ENCODE assay signal across 7 cellular contexts in genomic region chr5:179822059-179822432, GRCh38. TPM values are rescaled to one million over a fixed set of nuclear protein-coding genes. Genes with fewer than 3 reads are reported as not detected.
DNase-seq lines count a peak whose midpoint lies in the region; ATAC-seq and TF ChIP-seq lines count a peak whose summit lies in the region.

No MANE protein-coding gene starts in this region.

- TSS peak; percentile 61 for BruUV-seq in IMR-90 (replicated peaks; lab: Mats Ljungman, UMichigan)

- H3K4me2 ChIP-seq in IMR-90 (ENCODE audit: low read depth, low read length): peak overlapping the region; percentile 95

- peak overlapping the region; percentile 18 for H2BK5ac ChIP-seq in IMR-90 (ENCODE audit: low read depth, low read length, poor library complexity, severe bottlenecking)

- peaks cover 47% of the 10 kb centered on the region for H3K36me3 ChIP-seq in IMR-90 (ENCODE audit: control insufficient read depth, insufficient read depth, low read length)
- H3K36me3 ChIP-seq in stomach smooth muscle (ENCODE audit: control insufficient read depth in 2 of 2, insufficient read depth in 2 of 2, low read length in 2 of 2): peaks cover 35 to 37% of the 10 kb centered on the region in 2 donors

- dilution Hi-C loops in IMR-90 (cut with HindIII; ENCODE audit: low sequenced_read_pairs, unreplicated experiment): no loop called here

- peak overlapping the region; percentile 29 for H3K14ac ChIP-seq in IMR-90 (replicated peaks; ENCODE audit: low read depth, low read length)

- H3K36me3 Mint-ChIP-seq in activated naive CD8-positive, alpha-beta T cell: peaks cover 4% of the 10 kb centered on the region
- peaks cover 3 to 16% (median 4%) of the 10 kb centered on the region in 3 donors for H3K36me3 Mint-ChIP-seq in immature natural killer cell

- ATAC-seq in IMR-90 (ENCODE audit: low read depth): no peak
- ATAC-seq in HG02973 (IDR thresholded peaks at IDR 0.05; ENCODE audit: unreplicated experiment): no peak

- H3K4me1 Mint-ChIP-seq in activated naive CD8-positive, alpha-beta T cell (ENCODE audit: low read depth): peaks cover 52% of the 10 kb centered on the region
- H3K4me1 Mint-ChIP-seq in immature natural killer cell: peaks cover 57 to 60% of the 10 kb centered on the region in 2 donors

- H3K9ac ChIP-seq in IMR-90 (ENCODE audit: low read depth, low read length) (peak overlapping the region; percentile 35), stomach smooth muscle (ENCODE audit: low read length in 2 of 2) (peak overlapping the region; percentile 75 to 95)

- H3K27ac ChIP-seq in IMR-90 (ENCODE audit: insufficient read depth, low read length): no peak overlapping the region
- H3K27ac ChIP-seq in stomach smooth muscle (ENCODE audit: low read length): peak overlapping the region; percentile 31

- peaks cover 36% of the 10 kb centered on the region for H3K9me1 ChIP-seq in IMR-90 (ENCODE audit: insufficient read depth, low read length)

- H3K4me3 Mint-ChIP-seq in activated naive CD8-positive, alpha-beta T cell: peak overlapping the region; percentile 92
- peak overlapping the region; percentile 93 to 99 (median 96) for H3K4me3 Mint-ChIP-seq in immature natural killer cell

- no peaks in the 10 kb centered on the region for H3K9me3 Mint-ChIP-seq in activated naive CD8-positive, alpha-beta T cell (ENCODE audit: low read depth)
- no peaks in the 10 kb centered on the region for H3K9me3 Mint-ChIP-seq in immature natural killer cell

- no peak overlapping the region for H2AK5ac ChIP-seq in IMR-90 (ENCODE audit: low read depth, low read length)

- peak overlapping the region; percentile 83 for H3K27ac Mint-ChIP-seq in activated naive CD8-positive, alpha-beta T cell
- peak overlapping the region; percentile 95 to 100 (median 100) for H3K27ac Mint-ChIP-seq in immature natural killer cell

- TF ChIP-seq RAD21 in IMR-90 (IDR thresholded peaks at IDR 0.05; ENCODE audit: low read length): no peak

- TF ChIP-seq CTCF in IMR-90 (conservative IDR thresholded peaks at IDR 0.05; ENCODE audit: low read depth, low read length): no peak

- H4K20me1 ChIP-seq in IMR-90 (ENCODE audit: insufficient read depth, low read length): peaks cover 64% of the 10 kb centered on the region

- H4K5ac ChIP-seq in IMR-90 (ENCODE audit: low read depth, low read length): no peak overlapping the region

- intact Hi-C loops in IMR-90 (cut with micrococcal nuclease): loop anchor here (5.0 kb wide), 1 partner anchor 200 kb away; the partner anchor contains the start of gene HNRNPH1

- no peak overlapping the region for H2BK120ac ChIP-seq in IMR-90 (ENCODE audit: low read depth, low read length)

- in situ Hi-C loops in IMR-90 (cut with MboI; ENCODE audit: low sequenced_read_pairs): no loop called here

- no peak overlapping the region for H4K91ac ChIP-seq in IMR-90 (ENCODE audit: insufficient read depth, low read depth, low read length)

- POLR2A ChIA-PET in IMR-90 (lab: Charles Lee; ENCODE audit: unreplicated experiment): no interaction called here

- H2BK20ac ChIP-seq in IMR-90 (ENCODE audit: low read depth, low read length): no peak overlapping the region

- H3K4ac ChIP-seq in IMR-90 (ENCODE audit: low read depth, low read length): no peak overlapping the region

- H3K9me3 ChIP-seq in IMR-90 (ENCODE audit: control insufficient read depth, insufficient read depth, low read length): no peaks in the 10 kb centered on the region
- H3K9me3 ChIP-seq in stomach smooth muscle (ENCODE audit: control insufficient read depth in 2 of 2, low read length in 2 of 2): no peaks in the 10 kb centered on the region

- H3K27me3 ChIP-seq in IMR-90 (ENCODE audit: control insufficient read depth, insufficient read depth, low read length) (no peaks in the 10 kb centered on the region), stomach smooth muscle (ENCODE audit: control insufficient read depth in 1 of 2, insufficient read depth in 2 of 2, low read length in 2 of 2) (no peaks in the 10 kb centered on the region)

- no peak overlapping the region for H4K8ac ChIP-seq in IMR-90 (ENCODE audit: low read depth in 2 of 2, low read length in 2 of 2)

- peak overlapping the region; percentile 8; the same call in 1 of the 2 replicates for H3K23ac ChIP-seq in IMR-90 (ENCODE audit: low read depth, low read length)

- peaks cover 39% of the 10 kb centered on the region for H3K4me1 ChIP-seq in IMR-90 (ENCODE audit: control insufficient read depth, insufficient read depth, low read length)
- H3K4me1 ChIP-seq in stomach smooth muscle (ENCODE audit: control insufficient read depth, insufficient read depth, low read length): peaks cover 79% of the 10 kb centered on the region

- no peak overlapping the region for H2BK15ac ChIP-seq in IMR-90 (ENCODE audit: low read depth, low read length)

- peaks cover 19 to 72% of the 10 kb centered on the region in 2 experiments for H3K79me1 ChIP-seq in IMR-90 (ENCODE audit: low read depth in 1 of 2, low read length in 2 of 2)

- H2AFZ ChIP-seq in IMR-90 (replicated peaks; ENCODE audit: low read length, poor library complexity): no peak overlapping the region

- TF ChIP-seq POLR2A in IMR-90 (IDR thresholded peaks at IDR 0.05; ENCODE audit: low read depth, low read length): no peak

- H3K27me3 Mint-ChIP-seq in activated naive CD8-positive, alpha-beta T cell: no peaks in the 10 kb centered on the region
- peaks cover 26 to 40% (median 33%) of the 10 kb centered on the region in 3 donors for H3K27me3 Mint-ChIP-seq in immature natural killer cell (ENCODE audit: low read depth in 3 of 3)

- no CpG with 5 or more reads among the region's 3 CpGs for WGBS in IMR-90 (ENCODE audit: extremely low coverage in 2 of 2, insufficient read length in 1 of 2), 2 experiments

- no peak overlapping the region for H3K56ac ChIP-seq in IMR-90 (ENCODE audit: extremely low read depth, insufficient read depth, low read length)

- DNase-seq in IMR-90 (no peak), immature natural killer cell (no peak), H4 (ENCODE audit: low spot score) (no peak), ecto neural progenitor cell (ENCODE audit: low spot score) (no peak)

- no peak overlapping the region for H3K18ac ChIP-seq in IMR-90 (ENCODE audit: low read depth, low read length)

- H3K4me3 ChIP-seq in IMR-90 (ENCODE audit: insufficient read depth, low read depth, low read length) (peak overlapping the region; percentile 87), stomach smooth muscle (ENCODE audit: low read length in 2 of 2) (peak overlapping the region; percentile 89 to 93)

- CTCF ChIA-PET in IMR-90 (lab: Yijun Ruan, JAX): no interaction called here

- no peak overlapping the region for H2AK9ac ChIP-seq in IMR-90 (replicated peaks; ENCODE audit: low read depth, low read length, poor library complexity)

TF ChIP-seq in IMR-90, 13 proteins besides CTCF, POLR2A, EP300 and RAD21:
- 0 out of 2 replicates have a peak, but pooled peaks have one; percentile 84 for TF ChIP-seq CHD1 (IDR thresholded peaks at IDR 0.05; ENCODE audit: low read depth, low read length)
- no peak for TF ChIP-seq USF2 (IDR thresholded peaks at IDR 0.05; ENCODE audit: low read depth, low read length)

RNA-seq across cellular contexts. Expression of gene SQSTM1, which starts 1.3 kb away (rescaled TPM):
- total RNA-seq in IMR-90 (2012; rRNA removed): 168 and 184 TPM in 2 replicates
- polyA plus RNA-seq in IMR-90 (2012; rRNA removed) (152 and 201 TPM in 2 replicates), immature natural killer cell (100 to 1,000 TPM; 256 to 292 (median 268) TPM)
- polyA plus RNA-seq in IMR-90 (2012; cell fraction: cytosol; rRNA removed): 153 and 219 TPM in 2 replicates
- 377 and 407 TPM in 2 replicates for polyA plus RNA-seq in IMR-90 (2012; cell fraction: nucleus; rRNA removed; ENCODE audit: low replicate concordance)
- 993 and 1,115 TPM in 2 replicates for total RNA-seq in H4 (2014; rRNA removed; shearing (Covaris generic))

RNA-seq across cellular contexts. Expression of gene MGAT4B, which starts 15.4 kb away (rescaled TPM):
- total RNA-seq in IMR-90 (2012; rRNA removed): 53.9 and 73.7 TPM in 2 replicates
- 155 and 164 TPM in 2 replicates for polyA plus RNA-seq in IMR-90 (2012; rRNA removed)
- polyA plus RNA-seq in IMR-90 (2012; cell fraction: cytosol; rRNA removed): 148 and 266 TPM in 2 replicates
- polyA plus RNA-seq in IMR-90 (2012; cell fraction: nucleus; rRNA removed; ENCODE audit: low replicate concordance): 388 and 999 TPM in 2 replicates
- polyA plus RNA-seq in immature natural killer cell: 10 to 100 TPM in 2 of 3 donors, 1 to 10 TPM in 1; 8.7 to 16.3 (median 15.0) TPM
- 160 and 216 TPM in 2 replicates for total RNA-seq in H4 (2014; rRNA removed; shearing (Covaris generic))

RNA-seq across cellular contexts. Expression of gene LTC4S, which starts 28.3 kb away (rescaled TPM):
- not detected in 2 replicates for total RNA-seq in IMR-90 (2012; rRNA removed)
- polyA plus RNA-seq in IMR-90 (2012; rRNA removed) (0.72 and 1.9 TPM in 2 replicates), immature natural killer cell (1 to 10 TPM; 2.3 to 5.8 (median 5.8) TPM)
- polyA plus RNA-seq in IMR-90 (2012; cell fraction: cytosol; rRNA removed): 1.3 and 3.2 TPM in 2 replicates
- 2.3 and 12.6 TPM in 2 replicates for polyA plus RNA-seq in IMR-90 (2012; cell fraction: nucleus; rRNA removed; ENCODE audit: low replicate concordance)
- total RNA-seq in H4 (2014; rRNA removed; shearing (Covaris generic)): not detected in 2 replicates

RNA-seq across cellular contexts. Expression of gene MRNIP, which starts 36.6 kb away (rescaled TPM):
- 6.6 and 7.2 TPM in 2 replicates for total RNA-seq in IMR-90 (2012; rRNA removed)
- polyA plus RNA-seq in IMR-90 (2012; rRNA removed) (20.3 and 24.7 TPM in 2 replicates), immature natural killer cell (1 to 10 TPM; 3.4 to 6.2 (median 4.2) TPM)
- polyA plus RNA-seq in IMR-90 (2012; cell fraction: cytosol; rRNA removed): 9.9 and 11.2 TPM in 2 replicates
- 140 and 168 TPM in 2 replicates for polyA plus RNA-seq in IMR-90 (2012; cell fraction: nucleus; rRNA removed; ENCODE audit: low replicate concordance)
- 3.8 and 16.8 TPM in 2 replicates for total RNA-seq in H4 (2014; rRNA removed; shearing (Covaris generic))
